In the genomic region with DNA sequence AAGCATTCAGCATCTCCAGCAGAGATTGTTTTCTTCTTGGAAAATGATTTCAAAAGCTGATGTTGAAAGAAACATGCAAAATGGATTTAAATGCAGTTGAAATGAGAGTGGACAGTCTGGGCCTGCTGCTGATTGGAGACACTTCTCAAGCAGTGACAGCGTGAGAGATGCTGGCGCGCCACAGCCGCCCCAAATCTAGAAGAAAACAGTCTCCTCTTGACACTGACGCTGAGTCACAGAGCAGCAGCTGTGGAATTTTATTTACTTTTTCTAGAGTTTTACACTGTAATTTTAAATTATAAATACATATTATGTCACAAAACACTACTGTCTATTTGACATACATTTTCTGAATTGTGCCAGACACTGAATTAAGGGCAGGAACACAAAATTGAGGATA, we compare ENCODE assay signal across 27 cellular contexts.
"Had no signal": no experiment of that assay in that cellular context is flagged by ENCODE, and none has a peak within 500 bp of the region (broad histone marks: within the 10 kb centered on the region; RNA-seq: fewer than 3 reads in every experiment).

No MANE protein-coding gene starts in this region.

- ATAC-seq: activated CD4-positive, CD25-positive, alpha-beta regulatory T cell treated with anti-CD3 and anti-CD28 coated beads, Interleukin-2, amount 50 U/mL, for 24 hours; activated CD8-positive, alpha-beta T cell treated with anti-CD3 and anti-CD28 coated beads for 36 hours; activated T-cell treated with anti-CD3 and anti-CD28 coated beads, Interleukin-2, amount 50 U/mL, for 4 hours; activated T-helper 17 cell treated with anti-CD3 and anti-CD28 coated beads, Interleukin-2, amount 50 U/mL, for 72 hours; effector memory CD8-positive, alpha-beta T cell; foreskin keratinocyte; gastrocnemius medialis; T-helper 17 cell had no signal

- H3K27me3 ChIP-seq: esophagus muscularis mucosa, foreskin keratinocyte, gastrocnemius medialis had no signal

- H3K9me3 ChIP-seq: esophagus muscularis mucosa, gastrocnemius medialis had no signal

- H3K4me1 ChIP-seq: foreskin keratinocyte, gastrocnemius medialis had no signal

- H3K36me3 ChIP-seq: esophagus muscularis mucosa, gastrocnemius medialis, WERI-Rb-1 had no signal

- H3K27ac ChIP-seq: esophagus muscularis mucosa, foreskin keratinocyte, gastrocnemius medialis, WERI-Rb-1 had no signal

- H3K4me3 ChIP-seq: esophagus muscularis mucosa, gastrocnemius medialis had no signal

- DNase-seq: activated B cell treated with CpG ODN at 0.5 μM for 24 hours; activated CD4-positive, alpha-beta T cell treated with anti-CD3 and anti-CD28 coated beads for 48 hours; activated CD4-positive, alpha-beta T cell treated with anti-CD3 and anti-CD28 coated beads, Interleukin-2, amount 50 U/mL, for 1 hour; activated CD4-positive, alpha-beta T cell treated with anti-CD3 and anti-CD28 coated beads, Interleukin-2, amount 50 U/mL, for 48 hours; activated CD8-positive, alpha-beta memory T cell treated with anti-CD3 and anti-CD28 coated beads for 24 hours; activated CD8-positive, alpha-beta T cell treated with anti-CD3 and anti-CD28 coated beads for 36 hours; activated effector memory CD4-positive, alpha-beta T cell treated with Interleukin-2 at 50 U/mL for 16 hours; activated gamma-delta T cell treated with Interleukin-2 at 50 U/mL for 16 hours; activated naive CD4-positive, alpha-beta T cell treated with anti-CD3 and anti-CD28 coated beads, Interleukin-2, amount 50 U/mL, for 16 hours; activated naive CD4-positive, alpha-beta T cell treated with Interleukin-2 at 50 U/mL for 16 hours; activated T-cell treated with anti-CD3 and anti-CD28 coated beads, Interleukin-2, amount 50 U/mL, for 4 hours; amniotic stem cell; cortex of kidney; dermis blood vessel endothelial cell; effector CD4-positive, alpha-beta T cell; effector memory CD8-positive, alpha-beta T cell; erythroblast; foreskin keratinocyte; gastrocnemius medialis; glutamatergic neuron; T-helper 1 cell; T-helper 17 cell; T1000; WERI-Rb-1 had no signal
